ENCODE assay signal across 27 cellular contexts in genomic region chr3:74564560-74564959, GRCh38. TPM values are rescaled to one million over a fixed set of nuclear protein-coding genes. Genes with fewer than 3 reads are reported as not detected.
"Had no signal": no experiment of that assay in that cellular context is flagged by ENCODE, and none has a peak within 500 bp of the region (broad histone marks: within the 10 kb centered on the region; RNA-seq: fewer than 3 reads in every experiment).

No MANE protein-coding gene starts in this region.

- FAIRE-seq: bronchial epithelial cell, keratinocyte had no signal

- DNase-seq: activated CD4-positive, alpha-beta T cell treated with anti-CD3 and anti-CD28 coated beads, Interleukin-2, amount 50 U/mL, for 4 hours; activated CD8-positive, alpha-beta memory T cell treated with anti-CD3 and anti-CD28 coated beads for 24 hours; activated CD8-positive, alpha-beta memory T cell treated with anti-CD3 and anti-CD28 coated beads, Interleukin-2, amount 50 U/mL, for 4 hours; activated effector memory CD4-positive, alpha-beta T cell treated with Interleukin-2 at 50 U/mL for 16 hours; activated naive CD4-positive, alpha-beta T cell treated with anti-CD3 and anti-CD28 coated beads for 36 hours; activated naive CD8-positive, alpha-beta T cell treated with anti-CD3 and anti-CD28 coated beads, Interleukin-2, amount 10 ng/mL, durations not matched to agents 7 days and 5 days; activated T-cell treated with anti-CD3 and anti-CD28 coated beads, Interleukin-2, amount 50 U/mL, for 48 hours; amniotic stem cell; heart left ventricle; left colon; ovary; spleen; stimulated activated CD4-positive, alpha-beta T cell treated with anti-CD3 and anti-CD28 coated beads, Interleukin-4, amount 100 ng/mL, for 1 hour; stimulated activated naive CD4-positive, alpha-beta T cell; T1000; tibial artery had no signal

- H3K27me3 ChIP-seq: heart left ventricle, neutrophil, ovary, spleen, tibial artery had no signal

- H3K9me3 ChIP-seq: neutrophil, ovary, prostate gland, tibial artery had no signal

- H3K36me3 ChIP-seq: heart left ventricle, neutrophil, ovary, prostate gland, spleen, tibial artery had no signal

- ATAC-seq: heart left ventricle, left colon, WTC11 had no signal

- H3K4me3 ChIP-seq: coronary artery, heart left ventricle, ovary, prostate gland, spleen, tibial artery had no signal

- H3K27ac ChIP-seq: coronary artery, epithelial cell of prostate, heart left ventricle, neutrophil, ovary, spleen, tibial artery had no signal

- H3K4me1 Mint-ChIP-seq: activated naive CD8-positive, alpha-beta T cell treated with anti-CD3 and anti-CD28 coated beads, Interleukin-2, amount 10 ng/mL, durations not matched to agents 7 days and 5 days; memory B cell; WTC11 had no signal

- H3K36me3 Mint-ChIP-seq: activated naive CD8-positive, alpha-beta T cell treated with anti-CD3 and anti-CD28 coated beads, Interleukin-2, amount 10 ng/mL, durations not matched to agents 7 days and 5 days; memory B cell; WTC11 had no signal

- H3K4me1 ChIP-seq: heart left ventricle, prostate gland, spleen had no signal

- H3K4me3 Mint-ChIP-seq: activated naive CD4-positive, alpha-beta T cell treated with anti-CD3 and anti-CD28 coated beads for 36 hours; activated naive CD8-positive, alpha-beta T cell treated with anti-CD3 and anti-CD28 coated beads, Interleukin-2, amount 10 ng/mL, durations not matched to agents 7 days and 5 days; memory B cell; nephron; WTC11 had no signal

- H3K27me3 Mint-ChIP-seq: activated naive CD8-positive, alpha-beta T cell treated with anti-CD3 and anti-CD28 coated beads, Interleukin-2, amount 10 ng/mL, durations not matched to agents 7 days and 5 days; memory B cell had no signal

- H3K27ac Mint-ChIP-seq: activated naive CD4-positive, alpha-beta T cell treated with anti-CD3 and anti-CD28 coated beads for 36 hours; activated naive CD8-positive, alpha-beta T cell treated with anti-CD3 and anti-CD28 coated beads, Interleukin-2, amount 10 ng/mL, durations not matched to agents 7 days and 5 days; memory B cell; nephron; WTC11 had no signal

RNA-seq across cellular contexts. Expression of gene CNTN3, which starts 49.9 kb away (rescaled TPM):
- total RNA-seq: activated naive CD4-positive, alpha-beta T cell treated with anti-CD3 and anti-CD28 coated beads for 36 hours; activated naive CD8-positive, alpha-beta T cell treated with anti-CD3 and anti-CD28 coated beads, Interleukin-2, amount 10 ng/mL, durations not matched to agents 7 days and 5 days; mononuclear cell; T-helper 1 cell treated with Interleukin-12 subunit alpha and Interleukin-12 subunit beta and Interleukin-4 antibody, amounts not matched to agents 30 ng/mL and 1 ng/mL, for 36 hours had no signal
